13 cellular contexts compared by ENCODE assay signal in the genomic region with DNA sequence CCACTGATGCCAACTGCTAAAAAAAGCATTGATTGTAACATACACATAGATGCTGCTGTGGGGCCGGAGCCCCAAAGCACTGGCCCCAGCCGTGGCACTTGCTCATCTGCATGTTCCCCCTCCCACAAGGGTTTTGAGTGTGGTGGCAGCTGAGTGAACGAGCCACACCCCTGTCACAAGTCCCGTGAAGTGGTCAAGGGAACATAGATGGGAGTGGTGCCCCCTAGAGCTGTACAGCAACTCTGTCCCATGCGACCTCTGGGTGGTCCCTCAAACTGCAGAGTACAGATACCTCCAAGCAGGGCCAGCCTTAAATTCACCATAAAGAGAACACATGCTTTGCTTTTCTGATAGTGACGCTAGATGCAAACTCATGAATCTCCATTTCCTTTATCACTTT.
DNase-seq lines count a peak whose midpoint lies in the region; ATAC-seq and TF ChIP-seq lines count a peak whose summit lies in the region.
"Had no signal": no experiment of that assay in that cellular context is flagged by ENCODE, and none has a peak within 500 bp of the region (broad histone marks: within the 10 kb centered on the region; RNA-seq: fewer than 3 reads in every experiment).

No MANE protein-coding gene starts in this region.

- TF ChIP-seq POLR2A in esophagus muscularis mucosa (IDR thresholded peaks at IDR 0.05; ENCODE audit: low read depth), result no peak

- ATAC-seq in Right ventricle myocardium inferior (peak; percentile 46), left cardiac atrium (no peak), GM18907 (IDR thresholded peaks at IDR 0.05; ENCODE audit: unreplicated experiment) (no peak)

- intact Hi-C loops in Right ventricle myocardium inferior (cut with DNase I), result no loop called here
- intact Hi-C loops in left cardiac atrium (cut with DNase I), result no loop called here
- intact Hi-C loops in A673 (cut with micrococcal nuclease; ENCODE audit: unreplicated experiment), result no loop called here
- intact Hi-C loops in esophagus muscularis mucosa (cut with DNase I), result no loop called here

- TF ChIP-seq CTCF in A673 (conservative IDR thresholded peaks at IDR 0.05; ENCODE audit: low read depth, low read length), result 0 out of 2 replicates have a peak, but pooled peaks have one; percentile 15
- TF ChIP-seq CTCF in Loucy (conservative IDR thresholded peaks at IDR 0.05; ENCODE audit: low read length), result peak; percentile 26; the same call in 1 of the 2 replicates
- no peak for TF ChIP-seq CTCF in esophagus muscularis mucosa (IDR thresholded peaks at IDR 0.05)

- H3K4me2 ChIP-seq in Loucy (ENCODE audit: low read depth, low read length, poor library complexity, severe bottlenecking), result no peak overlapping the region
- H3K4me2 ChIP-seq: BLaER1 treated with 17β-estradiol and CSF1 and Interleukin-3, amounts not matched to agents 10 nM and 100 nM had no signal

- H3K9me2 ChIP-seq in Loucy (replicated peaks; ENCODE audit: low read depth, low read length), result no peaks in the 10 kb centered on the region

- H3K27ac ChIP-seq in A673 (ENCODE audit: low read depth, low read length, poor library complexity, severe bottlenecking) (no peak overlapping the region), esophagus muscularis mucosa (replicated peaks in 1 of 4) (no peak overlapping the region)
- H3K27ac ChIP-seq: 22Rv1; BLaER1 treated with 17β-estradiol and CSF1 and Interleukin-3, amounts not matched to agents 10 nM and 100 nM had no signal

- no peaks in the 10 kb centered on the region for H3K79me2 ChIP-seq in Loucy (ENCODE audit: insufficient read depth, low read length)

- H3K9me3 ChIP-seq in A673 (ENCODE audit: low read depth, low read length, poor library complexity, severe bottlenecking) (no peaks in the 10 kb centered on the region), Loucy (ENCODE audit: insufficient read depth, low read depth, low read length) (no peaks in the 10 kb centered on the region), esophagus muscularis mucosa (no peaks in the 10 kb centered on the region)
- H3K9me3 ChIP-seq: BLaER1 treated with 17β-estradiol and CSF1 and Interleukin-3, amounts not matched to agents 10 nM and 100 nM had no signal

- BruUV-seq in A673 (replicated peaks; lab: Mats Ljungman, UMichigan), result no TSS peak

- no peak for TF ChIP-seq EP300 in esophagus muscularis mucosa (IDR thresholded peaks at IDR 0.05)

- DNase-seq in Right ventricle myocardium inferior (ENCODE audit: missing footprints) (no peak), left cardiac atrium (no peak), A673 (ENCODE audit: low spot score) (no peak), esophagus muscularis mucosa (ENCODE audit: extremely low spot score) (peak; percentile 50), activated gamma-delta T cell treated with Interleukin-2 at 50 U/mL for 16 hours (no peak), NCI-H1417 treated with DMSO at 0.1 percent for 48 hours (lab: John Stamatoyannopoulos, UW) (no peak)
- DNase-seq: AML-193; CD4-positive, CD25-positive, alpha-beta regulatory T cell; H7 had no signal

- H3F3A ChIP-seq in Loucy (ENCODE audit: low read depth), result no peaks in the 10 kb centered on the region

- WGBS in esophagus muscularis mucosa, result 87% methylated on average over 6 of the region's 6 CpGs

- POLR2A ChIA-PET in A673 (lab: Charles Lee; ENCODE audit: low non-redundant PET), result no interaction called here

- H3K27me3 ChIP-seq in A673 (replicated peaks; ENCODE audit: insufficient read depth, low read depth, low read length, poor library complexity) (no peaks in the 10 kb centered on the region), Loucy (ENCODE audit: insufficient read depth, low read length, poor library complexity, severe bottlenecking) (no peaks in the 10 kb centered on the region), esophagus muscularis mucosa (no peaks in the 10 kb centered on the region)
- H3K27me3 ChIP-seq: BLaER1 treated with 17β-estradiol and CSF1 and Interleukin-3, amounts not matched to agents 10 nM and 100 nM had no signal

- H3K36me3 ChIP-seq in A673 (ENCODE audit: insufficient read depth, low read length, poor library complexity, severe bottlenecking) (no peaks in the 10 kb centered on the region), Loucy (ENCODE audit: insufficient read depth, low read length) (no peaks in the 10 kb centered on the region), esophagus muscularis mucosa (no peaks in the 10 kb centered on the region)
- H3K36me3 ChIP-seq: BLaER1 treated with 17β-estradiol and CSF1 and Interleukin-3, amounts not matched to agents 10 nM and 100 nM had no signal

- no peaks in the 10 kb centered on the region for H4K20me1 ChIP-seq in Loucy (ENCODE audit: insufficient read depth, low read length, poor library complexity, severe bottlenecking)
- H4K20me1 ChIP-seq: BLaER1 treated with 17β-estradiol and CSF1 and Interleukin-3, amounts not matched to agents 10 nM and 100 nM had no signal

- CTCF ChIA-PET in A673 (lab: Charles Lee), result no interaction called here

- H3K9ac ChIP-seq in Loucy (ENCODE audit: low read depth, low read length, poor library complexity, severe bottlenecking), result no peak overlapping the region
- H3K9ac ChIP-seq: BLaER1 treated with 17β-estradiol and CSF1 and Interleukin-3, amounts not matched to agents 10 nM and 100 nM had no signal

- H2AFZ ChIP-seq in Loucy (ENCODE audit: low read length), result no peak overlapping the region

- no peaks in the 10 kb centered on the region for H3K4me1 ChIP-seq in A673 (ENCODE audit: insufficient read depth, low read length, poor library complexity, severe bottlenecking)
- H3K4me1 ChIP-seq in Loucy (ENCODE audit: insufficient read depth, low read length, poor library complexity, severe bottlenecking), result no peaks in the 10 kb centered on the region
- H3K4me1 ChIP-seq in esophagus muscularis mucosa, result no peaks in the 10 kb centered on the region
- H3K4me1 ChIP-seq: BLaER1 treated with 17β-estradiol and CSF1 and Interleukin-3, amounts not matched to agents 10 nM and 100 nM had no signal

- H3K4me3 ChIP-seq in A673 (ENCODE audit: low read depth, low read length, poor library complexity, severe bottlenecking) (no peak overlapping the region), Loucy (ENCODE audit: low read length, poor library complexity, severe bottlenecking) (no peak overlapping the region), esophagus muscularis mucosa (no peak overlapping the region)
- H3K4me3 ChIP-seq: BLaER1 treated with 17β-estradiol and CSF1 and Interleukin-3, amounts not matched to agents 10 nM and 100 nM had no signal

Comparison
In these comparisons a context has a peak if more than half of its experiments do, and no peak if none do; other contexts are left out.
1. CTCF ChIP-seq: peak in A673 (single experiment) and Loucy (single experiment); none in esophagus muscularis mucosa (0 of 3).